8 cellular contexts compared by ENCODE assay signal in the genomic region with DNA sequence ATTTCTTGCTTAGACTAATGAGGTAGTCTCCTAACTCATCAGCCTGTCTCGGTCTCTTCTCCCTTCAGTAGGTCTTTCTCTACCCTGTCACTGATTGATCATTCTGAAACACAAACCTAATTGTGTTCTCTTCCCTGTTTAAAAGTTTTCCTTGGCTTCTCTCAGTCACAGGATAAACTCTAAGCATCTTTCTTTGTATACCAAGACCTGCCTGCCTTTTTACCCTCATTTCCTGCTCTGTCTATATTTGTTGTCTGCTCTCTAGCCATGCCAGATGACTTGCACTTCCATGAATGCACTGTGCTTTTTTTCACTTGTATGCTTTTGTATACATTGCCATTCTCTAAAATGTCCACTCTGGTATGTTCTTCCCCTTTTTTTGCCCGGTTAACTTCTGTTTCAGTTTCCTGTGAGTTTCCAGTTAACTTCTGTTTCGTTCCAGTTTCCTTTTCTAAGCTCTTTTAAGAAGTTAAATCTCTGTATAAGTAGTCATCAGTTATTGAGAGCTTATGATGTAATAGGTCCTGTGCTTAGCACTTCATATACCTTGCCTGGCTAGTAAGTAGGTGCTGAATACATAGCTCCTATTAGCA. TPM values are rescaled to one million over a fixed set of nuclear protein-coding genes. Genes with fewer than 3 reads are reported as not detected.
A peak's percentile ranks its signal among the peaks of the same experiment; 100 is the strongest.
DNase-seq lines count a peak whose midpoint lies in the region; ATAC-seq and TF ChIP-seq lines count a peak whose summit lies in the region.

No MANE protein-coding gene starts in this region.

- H3K4me3 Mint-ChIP-seq in stimulated activated memory B cell treated with anti-CD40 and anti-IgM and Interleukin-4, amounts not matched to agents 10 μg/mL and 1 μg/mL and 100 μg/mL, for 72 hours, result no peak overlapping the region

- no peak overlapping the region for H2AFZ ChIP-seq in OCI-LY3 (ENCODE audit: low read depth, low read length)

- no peak overlapping the region for H3K27ac Mint-ChIP-seq in stimulated activated memory B cell treated with anti-CD40 and anti-IgM and Interleukin-4, amounts not matched to agents 10 μg/mL and 1 μg/mL and 100 μg/mL, for 72 hours

- H3K9me3 ChIP-seq in OCI-LY3 (ENCODE audit: insufficient read depth, low read length), result no peaks in the 10 kb centered on the region

- ATAC-seq in GM18520 (IDR thresholded peaks at IDR 0.05; ENCODE audit: unreplicated experiment), result peak; percentile 80
- ATAC-seq in HG02763 (IDR thresholded peaks at IDR 0.05; ENCODE audit: unreplicated experiment), result peak; percentile 63
- ATAC-seq in stimulated activated memory B cell treated with anti-CD40 and anti-IgM and Interleukin-4, amounts not matched to agents 10 μg/mL and 1 μg/mL and 100 μg/mL, for 72 hours, result peak; percentile 86

- H3K27ac ChIP-seq in OCI-LY3 (ENCODE audit: low read length), result peak overlapping the region; percentile 69

- no peaks in the 10 kb centered on the region for H3K27me3 Mint-ChIP-seq in stimulated activated memory B cell treated with anti-CD40 and anti-IgM and Interleukin-4, amounts not matched to agents 10 μg/mL and 1 μg/mL and 100 μg/mL, for 72 hours

- peaks cover 2% of the 10 kb centered on the region for H3K9me3 Mint-ChIP-seq in stimulated activated memory B cell treated with anti-CD40 and anti-IgM and Interleukin-4, amounts not matched to agents 10 μg/mL and 1 μg/mL and 100 μg/mL, for 72 hours

- H3K9ac ChIP-seq in OCI-LY3 (ENCODE audit: low read length), result no peak overlapping the region; the same call in 1 of the 2 replicates

- H3K36me3 ChIP-seq in OCI-LY3 (replicated peaks; ENCODE audit: low read depth, low read length), result no peaks in the 10 kb centered on the region

- H3K4me2 ChIP-seq in OCI-LY3 (ENCODE audit: low read length), result peak overlapping the region; percentile 73

- H3K79me2 ChIP-seq in OCI-LY3 (ENCODE audit: low read length), result peaks cover 50% of the 10 kb centered on the region

- DNase-seq in fibroblast of the aortic adventitia (ENCODE audit: low read depth) (peak; percentile 57), NCI-H510A treated with DMSO at 0.1 percent for 48 hours (lab: John Stamatoyannopoulos, UW) (no peak), NCI-H345 (lab: John Stamatoyannopoulos, UW) (no peak), islet precursor cell (no peak)

- peaks cover 25% of the 10 kb centered on the region for H3K4me1 ChIP-seq in OCI-LY3 (ENCODE audit: low read length)

- TF ChIP-seq CTCF in OCI-LY3 (IDR thresholded peaks at IDR 0.05; ENCODE audit: low read depth, low read length) (no peak), fibroblast of the aortic adventitia (IDR thresholded peaks at IDR 0.05; ENCODE audit: insufficient read depth, low read length) (no peak)

- peaks cover 10% of the 10 kb centered on the region for H3K36me3 Mint-ChIP-seq in stimulated activated memory B cell treated with anti-CD40 and anti-IgM and Interleukin-4, amounts not matched to agents 10 μg/mL and 1 μg/mL and 100 μg/mL, for 72 hours

- H3K27me3 ChIP-seq in OCI-LY3 (ENCODE audit: low read depth, low read length), result no peaks in the 10 kb centered on the region

- peaks cover 13% of the 10 kb centered on the region; the same call in 1 of the 2 replicates for H4K20me1 ChIP-seq in OCI-LY3 (ENCODE audit: insufficient read depth, low read length)

- peaks cover 54% of the 10 kb centered on the region for H3K4me1 Mint-ChIP-seq in stimulated activated memory B cell treated with anti-CD40 and anti-IgM and Interleukin-4, amounts not matched to agents 10 μg/mL and 1 μg/mL and 100 μg/mL, for 72 hours

- H3K4me3 ChIP-seq in OCI-LY3 (ENCODE audit: low read length) (peak overlapping the region; percentile 44), fibroblast of the aortic adventitia (ENCODE audit: low read depth, low read length) (no peak overlapping the region)

RNA-seq across cellular contexts. Expression of a gene that starts 12.8 kb away (rescaled TPM):
- 23.3 and 26.7 TPM in 2 replicates for total RNA-seq in fibroblast of the aortic adventitia (ENCODE audit: low replicate concordance)
